ENCODE assay signal across 1 cellular context in the genomic region with DNA sequence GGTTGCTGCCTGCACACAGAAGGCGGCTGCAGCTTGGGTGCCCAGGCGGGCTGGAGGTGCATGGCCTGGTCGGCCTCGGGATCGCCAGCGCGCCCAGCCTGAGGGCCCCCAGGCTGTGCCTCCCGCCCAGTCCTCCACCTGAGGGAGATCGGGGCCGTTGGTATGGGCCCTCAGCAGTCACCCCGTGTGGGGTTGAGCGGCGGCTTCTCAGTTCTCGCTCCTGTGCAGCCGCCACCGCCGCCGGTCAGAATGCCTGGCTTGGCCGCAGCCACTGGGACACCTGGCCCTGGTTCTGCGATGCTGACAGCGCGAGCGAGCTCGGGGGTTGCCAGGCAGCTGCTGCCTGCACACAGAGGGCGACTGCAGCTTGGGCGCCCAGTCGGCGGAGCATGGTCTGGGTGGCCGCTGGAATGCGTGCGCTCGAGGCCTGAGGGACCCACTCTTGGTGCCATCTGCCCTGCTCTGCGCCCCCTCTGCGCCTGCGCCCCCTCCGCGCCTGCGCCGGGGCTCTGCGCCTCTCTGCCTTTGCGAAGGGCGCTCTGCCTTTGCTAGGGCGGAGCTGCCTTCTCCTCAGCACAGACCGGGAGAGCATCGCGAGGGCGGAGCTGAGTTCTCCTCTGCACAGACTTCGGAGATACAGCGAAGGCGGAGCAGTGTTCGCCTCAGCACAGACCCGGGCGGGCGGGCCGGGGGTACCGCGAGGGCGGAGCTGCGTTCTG.
TF ChIP-seq lines count a peak whose summit lies in the region.

No MANE protein-coding gene starts in this region.

TF ChIP-seq in GM12878, 131 proteins besides CTCF, POLR2A, EP300 and RAD21 (continued from another document):
- TF ChIP-seq BACH1 (IDR thresholded peaks at IDR 0.05; ENCODE audit: borderline replicate concordance) (peak; percentile 32; the same call in 1 of the 2 replicates), IKZF1 (conservative IDR thresholded peaks at IDR 0.05) (peak; percentile 93), MAX (IDR thresholded peaks at IDR 0.05; ENCODE audit: low read depth, low read length) (0 out of 2 replicates have a peak, but pooled peaks have one; percentile 20), KLF5 (IDR thresholded peaks at IDR 0.05; ENCODE audit: partially characterized antibody) (peak; percentile 60), HDAC6 (IDR thresholded peaks at IDR 0.05; ENCODE audit: unreplicated experiment) (peak; percentile 59), TCF12 (IDR thresholded peaks at IDR 0.05; ENCODE audit: low read depth, low read length) (0 out of 2 replicates have a peak, but pooled peaks have one; percentile 32), BHLHE40 (IDR thresholded peaks at IDR 0.05; ENCODE audit: borderline replicate concordance in 1 of 2, low read depth in 2 of 2, low read length in 1 of 2) (0 out of 4 replicates have a peak, but pooled peaks of 1 of the 2 experiments have one; percentile 14), TCF3 (IDR thresholded peaks at IDR 0.05; ENCODE audit: borderline replicate concordance, insufficient read depth, low read depth, low read length) (0 out of 2 replicates have a peak, but pooled peaks have one; percentile 40), RB1 (IDR thresholded peaks at IDR 0.05; ENCODE audit: borderline replicate concordance) (peak; percentile 82; the same call in 1 of the 2 replicates), RELA (IDR thresholded peaks at IDR 0.05; ENCODE audit: borderline replicate concordance, partially characterized antibody) (peak; percentile 58), HDGF (IDR thresholded peaks at IDR 0.05) (peak; percentile 83), NBN (IDR thresholded peaks at IDR 0.05) (peak; percentile 53)
